Comparison of ENCODE assay signal across 1 cellular context in the genomic region with DNA sequence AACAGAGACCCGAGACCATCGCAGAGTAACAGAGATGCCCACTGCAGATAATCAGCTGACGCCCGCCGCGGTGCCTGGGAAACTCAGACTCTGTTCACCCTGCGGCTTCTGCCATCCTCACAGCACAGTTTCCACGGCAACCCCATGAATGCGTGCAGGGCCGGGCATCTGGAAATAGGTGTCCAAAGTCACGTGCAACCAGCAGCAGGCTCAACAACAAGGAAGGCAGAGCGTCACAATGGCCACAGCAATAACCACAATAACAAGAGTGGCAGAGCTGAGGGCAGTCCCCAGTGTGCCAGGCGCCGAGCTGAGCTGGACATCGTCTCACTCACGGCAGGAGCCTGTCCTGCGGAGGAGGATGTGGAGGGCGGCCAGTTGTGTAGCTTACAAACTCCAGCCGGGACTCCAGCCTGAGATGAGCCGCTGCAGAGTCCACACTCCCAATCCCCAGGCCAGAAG.
TF ChIP-seq lines count a peak whose summit lies in the region.

No MANE protein-coding gene starts in this region.

TF ChIP-seq in SK-N-SH, 30 proteins besides CTCF, POLR2A, EP300 and RAD21 (continued from another document):
- TF ChIP-seq, protein P1, sequence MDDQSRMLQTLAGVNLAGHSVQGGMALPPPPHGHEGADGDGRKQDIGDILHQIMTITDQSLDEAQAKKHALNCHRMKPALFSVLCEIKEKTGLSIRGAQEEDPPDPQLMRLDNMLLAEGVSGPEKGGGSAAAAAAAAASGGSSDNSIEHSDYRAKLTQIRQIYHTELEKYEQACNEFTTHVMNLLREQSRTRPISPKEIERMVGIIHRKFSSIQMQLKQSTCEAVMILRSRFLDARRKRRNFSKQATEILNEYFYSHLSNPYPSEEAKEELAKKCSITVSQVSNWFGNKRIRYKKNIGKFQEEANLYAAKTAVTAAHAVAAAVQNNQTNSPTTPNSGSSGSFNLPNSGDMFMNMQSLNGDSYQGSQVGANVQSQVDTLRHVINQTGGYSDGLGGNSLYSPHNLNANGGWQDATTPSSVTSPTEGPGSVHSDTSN (IDR thresholded peaks at IDR 0.05), result no peak
- TF ChIP-seq IRF3 (IDR thresholded peaks at IDR 0.05; ENCODE audit: low read depth, low read length) (no peak), CHD2 (IDR thresholded peaks at IDR 0.05; ENCODE audit: low read length, partially characterized antibody) (peak; percentile 65), TEAD4 (IDR thresholded peaks at IDR 0.05; ENCODE audit: borderline replicate concordance, insufficient read depth) (no peak), JUND (IDR thresholded peaks at IDR 0.05) (no peak), RCOR1 (IDR thresholded peaks at IDR 0.05; ENCODE audit: low read length) (no peak; the same call in 1 of the 2 replicates), POLR2AphosphoS5 (IDR thresholded peaks at IDR 0.05; ENCODE audit: low read depth, low read length) (no peak), FOXM1 (IDR thresholded peaks at IDR 0.05; ENCODE audit: low read depth) (no peak), NRF1 (IDR thresholded peaks at IDR 0.05; ENCODE audit: low read depth, low read length) (no peak; the same call in 1 of the 2 replicates), FOSL2 (IDR thresholded peaks at IDR 0.05; ENCODE audit: borderline replicate concordance, low read depth) (no peak), RXRA (IDR thresholded peaks at IDR 0.05; ENCODE audit: borderline replicate concordance, low read depth) (no peak), MEF2A (IDR thresholded peaks at IDR 0.05; ENCODE audit: borderline replicate concordance, low read depth) (no peak), USF1 (IDR thresholded peaks at IDR 0.05; ENCODE audit: borderline replicate concordance, low read depth) (peak; percentile 37; the same call in 1 of the 2 replicates), NFIC (IDR thresholded peaks at IDR 0.05; ENCODE audit: borderline replicate concordance) (no peak), EZH2phosphoT487 (IDR thresholded peaks at IDR 0.05; ENCODE audit: borderline replicate concordance, low read depth) (no peak), RFX5 (IDR thresholded peaks at IDR 0.05; ENCODE audit: low read length) (no peak), TAF1 (IDR thresholded peaks at IDR 0.05; ENCODE audit: borderline replicate concordance, low read depth, low read length) (no peak), MXI1 (IDR thresholded peaks at IDR 0.05; ENCODE audit: low read depth, low read length) (peak; percentile 97), YY1 (IDR thresholded peaks at IDR 0.05; ENCODE audit: low read depth) (no peak), SIN3A (IDR thresholded peaks at IDR 0.05; ENCODE audit: borderline replicate concordance, low read depth, low read length) (no peak), SMC3 (IDR thresholded peaks at IDR 0.05; ENCODE audit: low read depth, low read length) (no peak), FOXJ3 (CRISPR knock-in tag; IDR thresholded peaks at IDR 0.05) (peak; percentile 68), ELF1 (IDR thresholded peaks at IDR 0.05) (no peak), GATA2 (CRISPR knock-in tag; IDR thresholded peaks at IDR 0.05) (peak; percentile 95), REST (IDR thresholded peaks at IDR 0.05; ENCODE audit: low read depth, low read length) (no peak)
- TF ChIP-seq, protein P2, sequence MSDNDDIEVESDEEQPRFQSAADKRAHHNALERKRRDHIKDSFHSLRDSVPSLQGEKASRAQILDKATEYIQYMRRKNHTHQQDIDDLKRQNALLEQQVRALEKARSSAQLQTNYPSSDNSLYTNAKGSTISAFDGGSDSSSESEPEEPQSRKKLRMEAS (IDR thresholded peaks at IDR 0.05; ENCODE audit: low read depth), result no peak
- TF ChIP-seq, protein P3, sequence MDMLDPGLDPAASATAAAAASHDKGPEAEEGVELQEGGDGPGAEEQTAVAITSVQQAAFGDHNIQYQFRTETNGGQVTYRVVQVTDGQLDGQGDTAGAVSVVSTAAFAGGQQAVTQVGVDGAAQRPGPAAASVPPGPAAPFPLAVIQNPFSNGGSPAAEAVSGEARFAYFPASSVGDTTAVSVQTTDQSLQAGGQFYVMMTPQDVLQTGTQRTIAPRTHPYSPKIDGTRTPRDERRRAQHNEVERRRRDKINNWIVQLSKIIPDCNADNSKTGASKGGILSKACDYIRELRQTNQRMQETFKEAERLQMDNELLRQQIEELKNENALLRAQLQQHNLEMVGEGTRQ (IDR thresholded peaks at IDR 0.05; ENCODE audit: borderline replicate concordance, low read depth, low read length), result no peak; the same call in 1 of the 2 replicates
